9 cellular contexts compared by ENCODE assay signal in genomic region chr3:174862101-174862500, GRCh38. TPM values are rescaled to one million over a fixed set of nuclear protein-coding genes. Genes with fewer than 3 reads are reported as not detected.
A peak's percentile ranks its signal among the peaks of the same experiment; 100 is the strongest.
DNase-seq lines count a peak whose midpoint lies in the region; ATAC-seq, FAIRE-seq and TF ChIP-seq lines count a peak whose summit lies in the region.
"Had no signal": no experiment of that assay in that cellular context is flagged by ENCODE, and none has a peak within 500 bp of the region (broad histone marks: within the 10 kb centered on the region; RNA-seq: fewer than 3 reads in every experiment).

No MANE protein-coding gene starts in this region.

- no peaks in the 10 kb centered on the region for H3K4me1 ChIP-seq in Karpas-422 (ENCODE audit: low read length)

- FAIRE-seq in RCC 7860 (lab: Jason Lieb, UNC), result no peak
- FAIRE-seq in islet of Langerhans (lab: Jason Lieb, UNC), result peak; percentile 9

- H3K27ac ChIP-seq in Karpas-422 (ENCODE audit: low read length), result no peak overlapping the region

- DNase-seq in AG09309 (ENCODE audit: low read depth) (no peak), HuH-7 (ENCODE audit: low spot score) (peak; percentile 5), RCC 7860 (ENCODE audit: low spot score) (peak; percentile 17), Karpas-422 (no peak)
- no peak for DNase-seq in stimulated activated CD4-positive, alpha-beta T cell treated with anti-CD3 and anti-CD28 coated beads, Interleukin-2, amount 100 ng/mL, for 48 hours

- no peak overlapping the region for H2AFZ ChIP-seq in Karpas-422 (ENCODE audit: low read length)

- H3K4me3 ChIP-seq in AG09309 (ENCODE audit: control insufficient read depth, low read depth, low read length) (no peak overlapping the region), Karpas-422 (ENCODE audit: low read length) (no peak overlapping the region)

- no peak overlapping the region for H3K4me2 ChIP-seq in Karpas-422 (ENCODE audit: low read depth, low read length, poor library complexity, severe bottlenecking)

- no peak overlapping the region for H3K9ac ChIP-seq in Karpas-422 (ENCODE audit: low read length)

- peak; percentile 5 for TF ChIP-seq CTCF in AG09309 (IDR thresholded peaks at IDR 0.05; ENCODE audit: control insufficient read depth, insufficient read depth, low read depth, low read length, missing control alignments)

- H3K79me2 ChIP-seq in Karpas-422 (ENCODE audit: low read length), result no peaks in the 10 kb centered on the region

- no peaks in the 10 kb centered on the region for H3K9me2 ChIP-seq in Karpas-422 (replicated peaks; ENCODE audit: insufficient read depth, low read length)

- peaks cover 30% of the 10 kb centered on the region for H3K9me3 ChIP-seq in Karpas-422 (ENCODE audit: low read length)

- no peaks in the 10 kb centered on the region for H3K27me3 ChIP-seq in Karpas-422 (ENCODE audit: low read length)

- H3K36me3 ChIP-seq in Karpas-422 (ENCODE audit: insufficient read depth, low read length), result no peaks in the 10 kb centered on the region

- ATAC-seq in HG03439 (IDR thresholded peaks at IDR 0.05; ENCODE audit: unreplicated experiment) (no peak), GM21825 (IDR thresholded peaks at IDR 0.05; ENCODE audit: unreplicated experiment) (no peak)

- H4K20me1 ChIP-seq in Karpas-422 (ENCODE audit: insufficient read depth, low read depth, low read length), result no peaks in the 10 kb centered on the region

RNA-seq across cellular contexts. Expression of gene NAALADL2, which starts 3.0 kb away (rescaled TPM):
- total RNA-seq in Karpas-422 (2014; rRNA removed; shearing (Covaris generic); ENCODE audit: low replicate concordance), result 0.29 TPM in 1 of 2 replicates, not detected in the other
- total RNA-seq: activated T-helper 1 cell treated with anti-CD3 and anti-CD28 coated beads, Interleukin-12 subunit alpha, Interleukin-12 subunit beta, Interleukin-2, Interleukin-4 antibody, amounts not matched to agents 30 ng/mL and 10 ng/mL and 1 ng/mL, durations not matched to agents 14 hours and 24 hours and 36 hours had no signal

Comparison
In these comparisons a context has a peak if more than half of its experiments do, and no peak if none do; other contexts are left out.
1. DNase-seq: peak in HuH-7 (single experiment) and RCC 7860 (single experiment); none in AG09309 (single experiment), stimulated activated CD4-positive, alpha-beta T cell treated with anti-CD3 and anti-CD28 coated beads, Interleukin-2, amount 100 ng/mL, for 48 hours (0 of 2) and Karpas-422 (single experiment).